Comparison of ENCODE assay signal across 8 cellular contexts in genomic region chr12:38921025-38921677, GRCh38. TPM values are rescaled to one million over a fixed set of nuclear protein-coding genes. Genes with fewer than 3 reads are reported as not detected.
DNase-seq lines count a peak whose midpoint lies in the region; ATAC-seq and TF ChIP-seq lines count a peak whose summit lies in the region.

No MANE protein-coding gene starts in this region.

- TF ChIP-seq CTCF in OCI-LY1 (IDR thresholded peaks at IDR 0.05; ENCODE audit: low read length) (peak; percentile 66), body of pancreas (IDR thresholded peaks at IDR 0.05) (peak; percentile 25 to 59 (median 50))

- H3K9me2 ChIP-seq in OCI-LY1 (ENCODE audit: low read depth, low read length) = no peaks in the 10 kb centered on the region

- H3F3A ChIP-seq in OCI-LY1 (ENCODE audit: insufficient read depth, low read length) = no peaks in the 10 kb centered on the region

- peak; percentile 96 for ATAC-seq in GM19395 (IDR thresholded peaks at IDR 0.05; ENCODE audit: unreplicated experiment)
- ATAC-seq in HG03442 (IDR thresholded peaks at IDR 0.05; ENCODE audit: unreplicated experiment) = peak; percentile 94
- ATAC-seq in body of pancreas = peak; percentile 75
- peak; percentile 94 for ATAC-seq in left lobe of liver

- H3K27me3 ChIP-seq in OCI-LY1 (ENCODE audit: insufficient read depth, low read length) (no peaks in the 10 kb centered on the region), body of pancreas (no peaks in the 10 kb centered on the region)

- no peak overlapping the region for H3K4me2 ChIP-seq in OCI-LY1 (ENCODE audit: low read length)

- H3K4me3 ChIP-seq in OCI-LY1 (ENCODE audit: low read depth, low read length, poor library complexity, severe bottlenecking) (no peak overlapping the region), body of pancreas (no peak overlapping the region)

- H3K4me1 ChIP-seq in OCI-LY1 (ENCODE audit: insufficient read depth, low read length, severe bottlenecking) (no peaks in the 10 kb centered on the region), body of pancreas (no peaks in the 10 kb centered on the region)

- H3K36me3 ChIP-seq in OCI-LY1 (ENCODE audit: insufficient read depth, low read length) (no peaks in the 10 kb centered on the region), body of pancreas (replicated peaks in 1 of 2; ENCODE audit: insufficient read depth in 1 of 2, low read depth in 2 of 2) (no peaks in the 10 kb centered on the region)

- no peak overlapping the region for H2AFZ ChIP-seq in OCI-LY1 (ENCODE audit: low read length)

- WGBS in body of pancreas, 2 donors = 5 to 7% methylated on average over 2 of the region's 2 CpGs

- no peaks in the 10 kb centered on the region for H3K9me3 ChIP-seq in OCI-LY1 (ENCODE audit: low read length)
- H3K9me3 ChIP-seq in body of pancreas = no peaks in the 10 kb centered on the region

- no peaks in the 10 kb centered on the region for H4K20me1 ChIP-seq in OCI-LY1 (ENCODE audit: insufficient read depth, low read length)

- no peak overlapping the region for H3K27ac ChIP-seq in OCI-LY1 (ENCODE audit: low read depth, low read length, poor library complexity, severe bottlenecking)
- no peak overlapping the region for H3K27ac ChIP-seq in body of pancreas

- no peak for TF ChIP-seq POLR2A in body of pancreas (IDR thresholded peaks at IDR 0.05)

- no peaks in the 10 kb centered on the region for H3K79me2 ChIP-seq in OCI-LY1 (ENCODE audit: insufficient read depth, low read length)

- no peak overlapping the region for H3K9ac ChIP-seq in OCI-LY1 (ENCODE audit: low read length)

- DNase-seq in DMS53 (lab: John Stamatoyannopoulos, UW) (peak; percentile 95), body of pancreas (peak; percentile 56 to 69 (median 62)), left lobe of liver (ENCODE audit: low spot score) (peak; percentile 51), globus pallidus (ENCODE audit: low spot score) (no peak), NCI-H1436 treated with DMSO at 0.1 percent for 48 hours (lab: John Stamatoyannopoulos, UW) (no peak)

- intact Hi-C loops in body of pancreas (cut with DNase I) = no loop called here

RNA-seq across cellular contexts. Expression of gene CPNE8, which starts 15.8 kb away (rescaled TPM):
- total RNA-seq in body of pancreas (1 to 10 TPM; 7.6 to 9.6 TPM), left lobe of liver (9.2 TPM)

Comparison
In these comparisons a context has a peak if more than half of its experiments do, and no peak if none do; other contexts are left out.
1. DNase-seq: peak in DMS53 (single experiment), body of pancreas (4 of 4) and left lobe of liver (single experiment); none in globus pallidus (single experiment) and NCI-H1436 treated with DMSO at 0.1 percent for 48 hours (single experiment).
2. Peak in every context shown above with its lines, with median percentiles within 50 percentile points of each other: ATAC-seq.